In the genomic region with DNA sequence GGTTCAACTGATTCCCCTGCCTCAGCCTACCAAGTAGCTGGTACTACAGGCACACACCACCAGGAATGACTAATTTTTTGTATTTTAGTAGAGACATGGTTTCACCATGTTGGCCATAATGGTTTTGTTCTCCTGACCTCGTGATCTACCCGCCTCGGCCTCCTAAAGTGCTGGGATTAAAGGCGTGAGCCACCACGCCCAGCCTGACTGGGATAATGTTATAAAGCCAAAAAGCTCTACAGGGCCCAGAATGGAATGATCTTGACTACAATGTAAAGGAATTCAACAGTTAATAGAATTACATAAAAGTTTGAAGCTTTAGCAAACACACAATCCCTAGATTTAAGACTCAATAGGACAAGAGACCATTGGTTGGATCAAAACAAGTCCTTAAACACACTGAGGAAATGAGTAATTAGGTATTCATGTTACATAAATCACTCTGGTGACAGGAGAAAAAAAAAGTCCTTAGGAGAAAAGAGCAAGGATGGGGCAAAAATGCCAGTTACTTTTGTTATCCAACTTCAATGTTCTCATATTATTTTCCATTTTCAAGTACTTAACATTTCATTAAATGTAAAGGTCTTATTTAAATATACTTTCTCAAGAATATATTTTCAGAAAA, we compare ENCODE assay signal across 25 cellular contexts.
"Had no signal": no experiment of that assay in that cellular context is flagged by ENCODE, and none has a peak within 500 bp of the region (broad histone marks: within the 10 kb centered on the region; RNA-seq: fewer than 3 reads in every experiment).

No MANE protein-coding gene starts in this region.

- H3K4me3 ChIP-seq: coronary artery, dorsolateral prefrontal cortex, esophagus muscularis mucosa, gastroesophageal sphincter, heart left ventricle, hepatocyte, left lung, lower lobe of right lung, mucosa of descending colon had no signal

- H3K27ac Mint-ChIP-seq: effector memory CD8-positive, alpha-beta T cell; endodermal cell; immature natural killer cell; mesothelial cell of epicardium; naive B cell; naive thymus-derived CD8-positive, alpha-beta T cell had no signal

- H3K4me3 Mint-ChIP-seq: effector memory CD8-positive, alpha-beta T cell; endodermal cell; immature natural killer cell; mesothelial cell of epicardium; naive B cell; naive thymus-derived CD8-positive, alpha-beta T cell had no signal

- H3K36me3 ChIP-seq: esophagus muscularis mucosa, gastroesophageal sphincter, heart left ventricle, left lung, lower lobe of right lung had no signal

- DNase-seq: dermis blood vessel endothelial cell; dorsolateral prefrontal cortex; effector CD4-positive, alpha-beta T cell; effector memory CD8-positive, alpha-beta T cell; endodermal cell; foreskin keratinocyte; heart left ventricle; hypothalamus; immature natural killer cell; islet precursor cell; kidney; kidney glomerular epithelial cell; left cardiac atrium; left lung; left ventricle myocardium superior; lower lobe of right lung; mesenchymal stem cell; mucosa of descending colon; naive B cell; naive thymus-derived CD8-positive, alpha-beta T cell had no signal

- ATAC-seq: effector memory CD8-positive, alpha-beta T cell; foreskin keratinocyte; gastroesophageal sphincter; heart left ventricle; left cardiac atrium; left lung; left ventricle myocardium superior; lower lobe of right lung; mucosa of descending colon; naive thymus-derived CD8-positive, alpha-beta T cell had no signal

- H3K27ac ChIP-seq: coronary artery, dorsolateral prefrontal cortex, esophagus muscularis mucosa, foreskin keratinocyte, gastroesophageal sphincter, heart left ventricle, hepatocyte, left lung, lower lobe of right lung had no signal

- H3K9me3 ChIP-seq: esophagus muscularis mucosa, gastroesophageal sphincter, heart left ventricle, lower lobe of right lung had no signal

- H3K27me3 Mint-ChIP-seq: effector memory CD8-positive, alpha-beta T cell; naive B cell; naive thymus-derived CD8-positive, alpha-beta T cell had no signal

- H3K36me3 Mint-ChIP-seq: immature natural killer cell; mesothelial cell of epicardium; naive B cell; naive thymus-derived CD8-positive, alpha-beta T cell had no signal

- H3K27me3 ChIP-seq: dorsolateral prefrontal cortex, esophagus muscularis mucosa, foreskin keratinocyte, gastroesophageal sphincter, heart left ventricle, hepatocyte, left lung had no signal

- H3K4me1 ChIP-seq: esophagus muscularis mucosa, foreskin keratinocyte, gastroesophageal sphincter, heart left ventricle, left lung, lower lobe of right lung had no signal

- H3K4me1 Mint-ChIP-seq: endodermal cell; immature natural killer cell; mesothelial cell of epicardium; naive B cell; naive thymus-derived CD8-positive, alpha-beta T cell had no signal
